Comparison of ENCODE assay signal across 28 cellular contexts in genomic region chr9:74803366-74804017, GRCh38.
DNase-seq lines count a peak whose midpoint lies in the region; ATAC-seq and TF ChIP-seq lines count a peak whose summit lies in the region.
"Had no signal": no experiment of that assay in that cellular context is flagged by ENCODE, and none has a peak within 500 bp of the region (broad histone marks: within the 10 kb centered on the region; RNA-seq: fewer than 3 reads in every experiment).

No MANE protein-coding gene starts in this region.

- peaks cover 5% of the 10 kb centered on the region for H3K4me1 ChIP-seq in colonic mucosa
- H3K4me1 ChIP-seq: tibial nerve had no signal

- no peak overlapping the region for H3K4me3 ChIP-seq in colonic mucosa
- H3K4me3 ChIP-seq: BLaER1, dorsolateral prefrontal cortex, tibial nerve had no signal

- peak overlapping the region; percentile 46 for H3K27ac ChIP-seq in colonic mucosa
- H3K27ac ChIP-seq: BLaER1, dorsolateral prefrontal cortex, tibial nerve had no signal

- no peaks in the 10 kb centered on the region for H3K36me3 ChIP-seq in colonic mucosa
- H3K36me3 ChIP-seq: BLaER1, tibial nerve had no signal

- no peaks in the 10 kb centered on the region for H3K27me3 ChIP-seq in colonic mucosa
- H3K27me3 ChIP-seq: BLaER1, tibial nerve had no signal

- H3K9ac ChIP-seq in colonic mucosa (ENCODE audit: low read depth in 2 of 2, low read length in 2 of 2) = no peak overlapping the region
- H3K9ac ChIP-seq: BLaER1 had no signal

- intact Hi-C loops in colonic mucosa (cut with DNase I) = no loop called here

- TF ChIP-seq CTCF in colonic mucosa (IDR thresholded peaks at IDR 0.05) = no peak

- ATAC-seq in GM19463 (IDR thresholded peaks at IDR 0.05; ENCODE audit: unreplicated experiment) = no peak
- ATAC-seq: stimulated activated naive CD8-positive, alpha-beta T cell treated with anti-CD3 and anti-CD28 coated beads, Interleukin-15, amount 100 ng/mL, for 72 hours had no signal

- no peaks in the 10 kb centered on the region for H3K9me3 ChIP-seq in colonic mucosa
- H3K9me3 ChIP-seq: BLaER1, tibial nerve had no signal

- DNase-seq in A172 (ENCODE audit: low spot score) = peak; percentile 25
- peak; percentile 26 for DNase-seq in HuH-7 (ENCODE audit: low spot score)
- peak; percentile 33 for DNase-seq in colonic mucosa
- DNase-seq in kidney tubule cell (ENCODE audit: low spot score) = peak; percentile 82
- no peak for DNase-seq in stimulated activated CD4-positive, alpha-beta T cell treated with anti-CD3 and anti-CD28 coated beads, Interleukin-2, amount 100 ng/mL, for 24 hours
- no peak for DNase-seq in effector CD8-positive, alpha-beta T cell (lab: John Stamatoyannopoulos, UW)
- DNase-seq in NCI-H526 treated with DMSO at 0.1 percent for 48 hours (lab: John Stamatoyannopoulos, UW) = no peak
- DNase-seq: activated CD8-positive, alpha-beta memory T cell treated with anti-CD3 and anti-CD28 coated beads for 24 hours; activated naive CD4-positive, alpha-beta T cell treated with anti-CD3 and anti-CD28 coated beads for 36 hours; activated T-cell treated with anti-CD3 and anti-CD28 coated beads, Interleukin-2, amount 50 U/mL, for 24 hours; amygdala; caudate nucleus; dorsolateral prefrontal cortex; erythroblast; foreskin melanocyte; H9; KBM-7; mesendoderm; MV-4-11; naive B cell; NCI-H187; NCI-H2227 treated with DMSO at 0.1 percent for 48 hours; OCI-M1; stimulated activated naive CD8-positive, alpha-beta T cell treated with anti-CD3 and anti-CD28 coated beads, Interleukin-15, amount 100 ng/mL, for 72 hours; T-helper 1 cell had no signal

Comparison
In these comparisons a context has a peak if more than half of its experiments do, and no peak if none do; other contexts are left out.
1. DNase-seq: peak in A172 (single experiment), HuH-7 (single experiment), colonic mucosa (single experiment) and kidney tubule cell (single experiment); none in stimulated activated CD4-positive, alpha-beta T cell treated with anti-CD3 and anti-CD28 coated beads, Interleukin-2, amount 100 ng/mL, for 24 hours (0 of 2), effector CD8-positive, alpha-beta T cell (single experiment) and NCI-H526 treated with DMSO at 0.1 percent for 48 hours (single experiment).